9 cellular contexts compared by ENCODE assay signal in genomic region chr16:27374231-27374793, GRCh38. TPM values are rescaled to one million over a fixed set of nuclear protein-coding genes. Genes with fewer than 3 reads are reported as not detected.
A peak's percentile ranks its signal among the peaks of the same experiment; 100 is the strongest.
DNase-seq lines count a peak whose midpoint lies in the region; ATAC-seq, FAIRE-seq and TF ChIP-seq lines count a peak whose summit lies in the region.
"Had no signal": no experiment of that assay in that cellular context is flagged by ENCODE, and none has a peak within 500 bp of the region (broad histone marks: within the 10 kb centered on the region; RNA-seq: fewer than 3 reads in every experiment).

No MANE protein-coding gene starts in this region.

- no peaks in the 10 kb centered on the region for H3K27me3 ChIP-seq in colonic mucosa
- H3K27me3 ChIP-seq in effector memory CD4-positive, alpha-beta T cell (replicated peaks; ENCODE audit: control insufficient read depth, insufficient read depth, low read length, poor library complexity, severe bottlenecking): no peaks in the 10 kb centered on the region

- no peak overlapping the region for H3K4me3 ChIP-seq in colonic mucosa
- no peak overlapping the region for H3K4me3 ChIP-seq in kidney (ENCODE audit: low read length in 2 of 2)
- H3K4me3 ChIP-seq in effector memory CD4-positive, alpha-beta T cell (ENCODE audit: insufficient read depth, low read depth, low read length, poor library complexity, severe bottlenecking): no peak overlapping the region

- intact Hi-C loops in colonic mucosa (cut with DNase I): no loop called here
- intact Hi-C loops in kidney (cut with DNase I): no loop called here

- H3K9me3 ChIP-seq in colonic mucosa (no peaks in the 10 kb centered on the region), kidney (ENCODE audit: control insufficient read depth in 1 of 2, low read length in 2 of 2) (no peaks in the 10 kb centered on the region)
- no peaks in the 10 kb centered on the region for H3K9me3 ChIP-seq in effector memory CD4-positive, alpha-beta T cell (ENCODE audit: control insufficient read depth, low read length)

- DNase-seq in Ammon's horn (ENCODE audit: low spot score) (peak; percentile 53), colonic mucosa (no peak), inferior parietal cortex (ENCODE audit: extremely low spot score) (no peak), kidney (no peak), GOT3 (lab: John Stamatoyannopoulos, UW) (no peak)
- no peak for DNase-seq in effector memory CD4-positive, alpha-beta T cell

- no peak overlapping the region for H3K9ac ChIP-seq in colonic mucosa (ENCODE audit: low read depth in 2 of 2, low read length in 2 of 2)
- H3K9ac ChIP-seq in kidney (ENCODE audit: low read length in 2 of 2): no peak overlapping the region

- H3K36me3 ChIP-seq in colonic mucosa: no peaks in the 10 kb centered on the region
- H3K36me3 ChIP-seq in kidney (ENCODE audit: control insufficient read depth in 1 of 2, insufficient read depth in 2 of 2, low read length in 2 of 2): no peaks in the 10 kb centered on the region
- no peaks in the 10 kb centered on the region for H3K36me3 ChIP-seq in effector memory CD4-positive, alpha-beta T cell (ENCODE audit: control insufficient read depth, insufficient read depth, low read length)

- peak; percentile 30 for ATAC-seq in GM18868 (IDR thresholded peaks at IDR 0.05; ENCODE audit: unreplicated experiment)
- ATAC-seq in HG03280 (IDR thresholded peaks at IDR 0.05; ENCODE audit: unreplicated experiment): peak; percentile 19

- no peak for TF ChIP-seq CTCF in colonic mucosa (IDR thresholded peaks at IDR 0.05)
- no peak for TF ChIP-seq CTCF in kidney (IDR thresholded peaks at IDR 0.05; ENCODE audit: borderline replicate concordance, extremely low read depth, insufficient read depth)

- H3K27ac ChIP-seq in colonic mucosa: peak overlapping the region; percentile 49
- no peak overlapping the region for H3K27ac ChIP-seq in kidney (ENCODE audit: low read depth in 2 of 2, low read length in 2 of 2)
- no peak overlapping the region for H3K27ac ChIP-seq in effector memory CD4-positive, alpha-beta T cell (ENCODE audit: insufficient read depth, low read length, poor library complexity, severe bottlenecking)

- FAIRE-seq in kidney (lab: Jason Lieb, UNC): no peak
- FAIRE-seq: islet of Langerhans had no signal

- H3K4me1 ChIP-seq in colonic mucosa: no peaks in the 10 kb centered on the region
- H3K4me1 ChIP-seq in kidney (ENCODE audit: control insufficient read depth in 1 of 2, insufficient read depth in 1 of 2, low read depth in 1 of 2, low read length in 2 of 2): no peaks in the 10 kb centered on the region
- peaks cover 28% of the 10 kb centered on the region for H3K4me1 ChIP-seq in effector memory CD4-positive, alpha-beta T cell (ENCODE audit: control insufficient read depth, insufficient read depth, low read length, poor library complexity, severe bottlenecking)

RNA-seq across cellular contexts. Expression of gene IL21R, which starts 27.7 kb away (rescaled TPM):
- total RNA-seq in colonic mucosa: under 1 TPM; 0.56 to 0.91 TPM
- total RNA-seq in kidney: 3.0 TPM
- polyA plus RNA-seq in kidney (ENCODE audit: insufficient read depth, low read depth, low replicate concordance): 0.65 TPM
